1 cellular context compared by ENCODE assay signal in the genomic region with DNA sequence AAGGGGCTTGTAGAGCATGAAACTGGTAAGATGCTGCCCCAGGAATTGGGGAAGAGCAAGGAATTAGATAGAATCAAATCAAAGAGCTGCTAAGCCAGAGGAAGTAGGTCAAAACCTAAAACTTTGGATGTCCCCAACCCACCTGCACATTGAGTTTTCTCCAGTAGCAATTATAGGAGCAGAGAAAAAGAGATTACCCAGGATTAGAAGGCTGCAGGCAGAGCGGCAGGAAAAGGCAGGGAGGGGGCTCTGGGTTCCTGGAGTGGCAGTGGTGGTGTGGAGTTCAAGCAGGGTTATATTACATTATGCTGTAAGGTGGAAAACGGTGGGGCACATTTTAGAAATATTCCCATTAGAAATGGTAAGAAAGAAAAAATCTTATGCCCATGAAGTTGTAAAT.
TF ChIP-seq lines count a peak whose summit lies in the region.

No MANE protein-coding gene starts in this region.

TF ChIP-seq in WTC11, 78 proteins besides CTCF, POLR2A, EP300 and RAD21 (continued from another document):
- no peak for TF ChIP-seq IRF1 (CRISPR knock-in tag; IDR thresholded peaks at IDR 0.05)
- no peak for TF ChIP-seq ZMAT4 (CRISPR knock-in tag; IDR thresholded peaks at IDR 0.05)
- no peak for TF ChIP-seq IRF2 (CRISPR knock-in tag; IDR thresholded peaks at IDR 0.05; ENCODE audit: borderline replicate concordance, low read depth)
- no peak for TF ChIP-seq ZNF232 (CRISPR knock-in tag; IDR thresholded peaks at IDR 0.05)
- TF ChIP-seq ATF1 (CRISPR knock-in tag; IDR thresholded peaks at IDR 0.05): no peak
TF ChIP-seq in WTC11: peak in this region for 0.
